Comparison of ENCODE assay signal across 1 cellular context in genomic region chr5:176447982-176448608, GRCh38.
TF ChIP-seq lines count a peak whose summit lies in the region.

TSS of gene FAF2 (plus strand) at chr5:176448385. CDS start at chr5:176448408, 23 bp downstream.

TF ChIP-seq in HepG2, 621 proteins besides CTCF, POLR2A, EP300 and RAD21 (continued from another document and continues in another):
- TF ChIP-seq ATF2 (CRISPR knock-in tag; IDR thresholded peaks at IDR 0.05), result 0 out of 2 replicates have a peak, but pooled peaks have one; percentile 44
- peak; percentile 51 for TF ChIP-seq MED8 (CRISPR knock-in tag; IDR thresholded peaks at IDR 0.05; ENCODE audit: insufficient replicate concordance)
- TF ChIP-seq RFXAP (CRISPR knock-in tag; IDR thresholded peaks at IDR 0.05; ENCODE audit: borderline replicate concordance), result 0 out of 2 replicates have a peak, but pooled peaks have one; percentile 41
- no peak for TF ChIP-seq MEF2D (CRISPR knock-in tag; IDR thresholded peaks at IDR 0.05)
- TF ChIP-seq ZNF263 (CRISPR knock-in tag; IDR thresholded peaks at IDR 0.05), result no peak; the same call in 1 of the 2 replicates
- TF ChIP-seq SP4 (CRISPR knock-in tag; IDR thresholded peaks at IDR 0.05), result peak; percentile 75; the same call in 1 of the 2 replicates
- TF ChIP-seq NAIF1 (CRISPR knock-in tag; IDR thresholded peaks at IDR 0.05; ENCODE audit: borderline replicate concordance), result no peak; the same call in 1 of the 2 replicates
- 0 out of 2 replicates have a peak, but pooled peaks have one; percentile 13 for TF ChIP-seq PPARG (CRISPR knock-in tag; conservative IDR thresholded peaks at IDR 0.05)
- TF ChIP-seq RFX1 (IDR thresholded peaks at IDR 0.05), result no peak
- peak; percentile 72 for TF ChIP-seq POGZ (CRISPR knock-in tag; IDR thresholded peaks at IDR 0.05)
- no peak for TF ChIP-seq ZNF737 (CRISPR knock-in tag; IDR thresholded peaks at IDR 0.05; ENCODE audit: borderline replicate concordance)
- peak; percentile 37; the same call in 1 of the 2 replicates for TF ChIP-seq ZNF543 (CRISPR knock-in tag; IDR thresholded peaks at IDR 0.05)
- TF ChIP-seq REPIN1 (CRISPR knock-in tag; IDR thresholded peaks at IDR 0.05; ENCODE audit: borderline replicate concordance, low read depth), result peak; percentile 9; the same call in 1 of the 2 replicates
- peak; percentile 70; the same call in 1 of the 2 replicates for TF ChIP-seq ZZZ3 (CRISPR knock-in tag; IDR thresholded peaks at IDR 0.05; ENCODE audit: borderline replicate concordance)
- peak; percentile 46 for TF ChIP-seq ARID4A (CRISPR knock-in tag; IDR thresholded peaks at IDR 0.05; ENCODE audit: borderline replicate concordance)
- no peak for TF ChIP-seq TARDBP (CRISPR knock-in tag; IDR thresholded peaks at IDR 0.05)
- TF ChIP-seq ZNF335 (CRISPR knock-in tag; IDR thresholded peaks at IDR 0.05), result no peak
- no peak for TF ChIP-seq HMGA1 (CRISPR knock-in tag; conservative IDR thresholded peaks at IDR 0.05)
- TF ChIP-seq ARID5B (CRISPR knock-in tag; IDR thresholded peaks at IDR 0.05), result peak; percentile 51
- TF ChIP-seq ZNF572 (CRISPR knock-in tag; IDR thresholded peaks at IDR 0.05), result peak; percentile 40; the same call in 1 of the 2 replicates
- TF ChIP-seq GMEB1 (CRISPR knock-in tag; IDR thresholded peaks at IDR 0.05; ENCODE audit: borderline replicate concordance), result peak; percentile 90
- TF ChIP-seq DNMT1 (CRISPR knock-in tag; IDR thresholded peaks at IDR 0.05), result no peak
- TF ChIP-seq ETV5 (CRISPR knock-in tag; IDR thresholded peaks at IDR 0.05; ENCODE audit: borderline replicate concordance), result peak; percentile 90
- TF ChIP-seq RNF219 (CRISPR knock-in tag; IDR thresholded peaks at IDR 0.05), result no peak
- peak; percentile 92 for TF ChIP-seq HNF1B (CRISPR knock-in tag; IDR thresholded peaks at IDR 0.05)
- peak; percentile 35; the same call in 1 of the 2 replicates for TF ChIP-seq TFDP2 (CRISPR knock-in tag; IDR thresholded peaks at IDR 0.05)
- TF ChIP-seq KDM5B (CRISPR knock-in tag; IDR thresholded peaks at IDR 0.05; ENCODE audit: borderline replicate concordance), result peak; percentile 58; the same call in 1 of the 2 replicates
- TF ChIP-seq CBFB (CRISPR knock-in tag; IDR thresholded peaks at IDR 0.05), result peak; percentile 97
- TF ChIP-seq ARID2 (CRISPR knock-in tag; IDR thresholded peaks at IDR 0.05; ENCODE audit: borderline replicate concordance), result no peak
- no peak for TF ChIP-seq KLF13 (CRISPR knock-in tag; IDR thresholded peaks at IDR 0.05)
- peak; percentile 33; the same call in 1 of the 2 replicates for TF ChIP-seq ZKSCAN8 (CRISPR knock-in tag; IDR thresholded peaks at IDR 0.05; ENCODE audit: borderline replicate concordance)
- TF ChIP-seq ZNF20 (CRISPR knock-in tag; IDR thresholded peaks at IDR 0.05), result no peak
- TF ChIP-seq ZC3H4 (CRISPR knock-in tag; IDR thresholded peaks at IDR 0.05; ENCODE audit: borderline replicate concordance), result no peak
- no peak for TF ChIP-seq RBAK (CRISPR knock-in tag; IDR thresholded peaks at IDR 0.05)
- TF ChIP-seq KLF6 (CRISPR knock-in tag; IDR thresholded peaks at IDR 0.05), result no peak; the same call in 1 of the 2 replicates
- TF ChIP-seq ATF7 (IDR thresholded peaks at IDR 0.05), result no peak
- TF ChIP-seq ATF7 (CRISPR knock-in tag; IDR thresholded peaks at IDR 0.05), result no peak; the same call in 1 of the 2 replicates
- TF ChIP-seq ATF7-NPFF (CRISPR knock-in tag; IDR thresholded peaks at IDR 0.05; ENCODE audit: low read depth), result peak; percentile 37; the same call in 1 of the 2 replicates
- no peak for TF ChIP-seq FIP1L1 (IDR thresholded peaks at IDR 0.05; ENCODE audit: borderline replicate concordance, insufficient read depth, low read depth, low read length)
- peak; percentile 53 for TF ChIP-seq HDAC1 (CRISPR knock-in tag; IDR thresholded peaks at IDR 0.05)
- TF ChIP-seq NFYB (CRISPR knock-in tag; IDR thresholded peaks at IDR 0.05), result no peak
- no peak for TF ChIP-seq FOXO4 (CRISPR knock-in tag; conservative IDR thresholded peaks at IDR 0.05)
